In genomic region chr6:52562915-52563314, GRCh38 we compare ENCODE assay signal across 23 cellular contexts. TPM values are rescaled to one million over a fixed set of nuclear protein-coding genes. Genes with fewer than 3 reads are reported as not detected.
A peak's percentile ranks its signal among the peaks of the same experiment; 100 is the strongest.
DNase-seq lines count a peak whose midpoint lies in the region; ATAC-seq, FAIRE-seq and TF ChIP-seq lines count a peak whose summit lies in the region.
"Had no signal": no experiment of that assay in that cellular context is flagged by ENCODE, and none has a peak within 500 bp of the region (broad histone marks: within the 10 kb centered on the region; RNA-seq: fewer than 3 reads in every experiment).

No MANE protein-coding gene starts in this region.

- H3K9me3 ChIP-seq in endothelial cell of umbilical vein (replicated peaks; ENCODE audit: control insufficient read depth, insufficient read depth, low read length), result no peaks in the 10 kb centered on the region
- H3K9me3 ChIP-seq in osteoblast (ENCODE audit: low read depth, low read length), result no peaks in the 10 kb centered on the region
- no peaks in the 10 kb centered on the region for H3K9me3 ChIP-seq in testis

- no peak overlapping the region for H2AFZ ChIP-seq in ACC112 (ENCODE audit: low read length, unreplicated experiment)
- H2AFZ ChIP-seq in endothelial cell of umbilical vein (ENCODE audit: low read depth, low read length), result no peak overlapping the region
- no peak overlapping the region for H2AFZ ChIP-seq in osteoblast (ENCODE audit: low read length)
- H2AFZ ChIP-seq: GM23338 had no signal

- H3K79me2 ChIP-seq in ACC112 (ENCODE audit: control insufficient read depth, insufficient read depth, low read length, unreplicated experiment) (peaks cover 97% of the 10 kb centered on the region), endothelial cell of umbilical vein (ENCODE audit: control insufficient read depth, insufficient read depth, low read length) (peaks cover 99% of the 10 kb centered on the region), osteoblast (ENCODE audit: insufficient read depth, low read length) (peaks cover 99% of the 10 kb centered on the region)

- DNase-seq in LNCaP clone FGC (ENCODE audit: low read depth), result peak; percentile 80
- DNase-seq in endothelial cell of umbilical vein (ENCODE audit: low read depth, low spot score), result peak; percentile 83
- DNase-seq in osteoblast (ENCODE audit: insufficient read length, low spot score, missing footprints), result no peak
- DNase-seq in GM10248 (ENCODE audit: extremely low spot score), result no peak
- DNase-seq in testis, result no peak
- DNase-seq: Calu3; CD4-positive, alpha-beta memory T cell; GF-D8; HCEC 1CT; Kasumi-1; NCI-H1105; NCI-H2081; NCI-H2171 treated with DMSO at 0.1 percent for 48 hours; NCI-H446 treated with DMSO at 0.1 percent for 48 hours; NCI-H69; NK-92 treated with Interleukin-12 subunit alpha and Interleukin-12 subunit beta, amount 100 ng/mL, for 24 hours; SHP77 treated with DMSO at 0.1 percent for 48 hours had no signal

- H3K4me3 ChIP-seq in ACC112 (ENCODE audit: low read depth, low read length), result no peak overlapping the region
- H3K4me3 ChIP-seq in LNCaP clone FGC (ENCODE audit: low read depth, low read length), result no peak overlapping the region
- no peak overlapping the region for H3K4me3 ChIP-seq in endothelial cell of umbilical vein (replicated peaks in 1 of 3; ENCODE audit: insufficient read depth in 1 of 3, low read depth in 1 of 3, low read length in 3 of 3)
- H3K4me3 ChIP-seq in osteoblast (ENCODE audit: insufficient read depth, low read length), result no peak overlapping the region
- no peak overlapping the region for H3K4me3 ChIP-seq in testis
- H3K4me3 ChIP-seq: BLaER1, GM12878, GM23338 had no signal

- BruUV-seq in endothelial cell of umbilical vein (replicated peaks; lab: Mats Ljungman, UMichigan), result no TSS peak

- WGBS in testis, 2 donors, result 44 to 45% methylated on average over 3 of the region's 3 CpGs

- no peaks in the 10 kb centered on the region for H3K27me3 ChIP-seq in ACC112 (ENCODE audit: insufficient read depth, low read length)
- no peaks in the 10 kb centered on the region for H3K27me3 ChIP-seq in endothelial cell of umbilical vein (ENCODE audit: control insufficient read depth in 2 of 2, insufficient read depth in 2 of 2, low read length in 2 of 2)
- H3K27me3 ChIP-seq in osteoblast (ENCODE audit: insufficient read depth, low read length), result no peaks in the 10 kb centered on the region
- no peaks in the 10 kb centered on the region for H3K27me3 ChIP-seq in testis
- H3K27me3 ChIP-seq: BLaER1 had no signal

- no peak overlapping the region for H3K9ac ChIP-seq in endothelial cell of umbilical vein (replicated peaks; ENCODE audit: extremely low read depth, insufficient read depth, low read length)
- H3K9ac ChIP-seq: BLaER1 had no signal

- no peaks in the 10 kb centered on the region for H4K20me1 ChIP-seq in endothelial cell of umbilical vein (replicated peaks; ENCODE audit: control insufficient read depth, extremely low read depth, insufficient read depth, low read length)
- peaks cover 40% of the 10 kb centered on the region for H4K20me1 ChIP-seq in osteoblast (ENCODE audit: insufficient read depth, low read length)

- intact Hi-C loops in endothelial cell of umbilical vein (cut with micrococcal nuclease), result no loop called here
- intact Hi-C loops in testis (cut with DNase I; ENCODE audit: low total_unique reads), result no loop called here

- H3K36me3 ChIP-seq in ACC112 (ENCODE audit: insufficient read depth, low read length) (peaks cover 30% of the 10 kb centered on the region), endothelial cell of umbilical vein (ENCODE audit: control insufficient read depth in 2 of 2, extremely low read depth in 1 of 2, insufficient read depth in 2 of 2, low read length in 2 of 2) (no peaks in the 10 kb centered on the region), osteoblast (ENCODE audit: insufficient read depth, low read length) (peaks cover 48% of the 10 kb centered on the region), testis (ENCODE audit: low read depth, missing control alignments) (no peaks in the 10 kb centered on the region)

- TF ChIP-seq POLR2A in endothelial cell of umbilical vein (IDR thresholded peaks at IDR 0.05; ENCODE audit: low read depth, low read length) (no peak), testis (IDR thresholded peaks at IDR 0.05) (no peak)

- peaks cover 95% of the 10 kb centered on the region for H3K4me1 ChIP-seq in ACC112 (ENCODE audit: control insufficient read depth, insufficient read depth, low read length, unreplicated experiment)
- peaks cover 43% of the 10 kb centered on the region for H3K4me1 ChIP-seq in endothelial cell of umbilical vein (ENCODE audit: control insufficient read depth, extremely low read depth, insufficient read depth, low read length)
- peaks cover 76% of the 10 kb centered on the region for H3K4me1 ChIP-seq in osteoblast (ENCODE audit: insufficient read depth, low read length)
- H3K4me1 ChIP-seq in testis, result peaks cover 11% of the 10 kb centered on the region

- POLR2A ChIA-PET in endothelial cell of umbilical vein (lab: Charles Lee) (interaction anchor here (0.6 kb wide), 1 partner anchor 11 kb away, joined by 4 read pairs; no protein-coding TSS in a partner anchor), GM10248 (lab: Yijun Ruan, JAX) (no interaction called here)

- no peak for ATAC-seq in HG03378 (IDR thresholded peaks at IDR 0.05; ENCODE audit: unreplicated experiment)
- ATAC-seq: GM12878, GM23338, SK-N-SH treated with all-trans-retinoic acid at 6 μM for 48 hours had no signal

- no peaks in the 10 kb centered on the region for H3K9me1 ChIP-seq in endothelial cell of umbilical vein (replicated peaks; ENCODE audit: control insufficient read depth, extremely low read depth, insufficient read depth, low read length)

- peak overlapping the region; percentile 100 for H3K27ac ChIP-seq in ACC112 (ENCODE audit: low read depth, low read length)
- H3K27ac ChIP-seq in endothelial cell of umbilical vein (ENCODE audit: insufficient read depth, low read depth, low read length), result peak overlapping the region; percentile 34
- H3K27ac ChIP-seq in osteoblast (ENCODE audit: low read depth, low read length), result peak overlapping the region; percentile 96
- H3K27ac ChIP-seq in testis, result no peak overlapping the region
- H3K27ac ChIP-seq: BLaER1 had no signal

- dilution Hi-C loops in endothelial cell of umbilical vein (cut with MboI; ENCODE audit: extremely low pct_ligation_motif_present, low sequenced_read_pairs), result no loop called here

- CTCF ChIA-PET in endothelial cell of umbilical vein (lab: Charles Lee) (interaction anchor here (0.7 to 1.5 kb wide), 3 partner anchors 12 to 786 kb away, joined by 3 to 4 read pairs (median 4); partner anchors contain the start of gene ELOVL5), GM10248 (lab: Yijun Ruan, JAX) (interaction anchor here (1.0 to 1.2 kb wide), 2 partner anchors 10 to 32 kb away, joined by 3 read pairs; no protein-coding TSS in a partner anchor)

- TF ChIP-seq CTCF in LNCaP clone FGC (IDR thresholded peaks at IDR 0.05; ENCODE audit: control insufficient read depth, extremely low read depth, insufficient read depth), result no peak
- TF ChIP-seq CTCF in endothelial cell of umbilical vein (IDR thresholded peaks at IDR 0.05; ENCODE audit: extremely low read depth in 1 of 2, insufficient read depth in 1 of 2, low read depth in 1 of 2, low read length in 2 of 2), result no peak
- TF ChIP-seq CTCF in osteoblast (IDR thresholded peaks at IDR 0.05; ENCODE audit: extremely low read depth, low read depth, low read length), result no peak
- no peak for TF ChIP-seq CTCF in GM10248 (IDR thresholded peaks at IDR 0.05; ENCODE audit: control extremely low read depth, extremely low read depth, low read depth, missing control alignments)
- TF ChIP-seq CTCF in testis (IDR thresholded peaks at IDR 0.05), result no peak

- H3K4me2 ChIP-seq in endothelial cell of umbilical vein (ENCODE audit: insufficient read depth, low read length), result peak overlapping the region; percentile 21
- H3K4me2 ChIP-seq in osteoblast (ENCODE audit: insufficient read depth, low read length), result no peak overlapping the region
- H3K4me2 ChIP-seq: BLaER1, GM23338 had no signal

- FAIRE-seq in endothelial cell of umbilical vein (lab: Jason Lieb, UNC), result peak; percentile 66
- FAIRE-seq: GM12878 had no signal

TF ChIP-seq in endothelial cell of umbilical vein, 7 proteins besides CTCF, POLR2A, EP300 and RAD21:
- TF ChIP-seq EZH2 (IDR thresholded peaks at IDR 0.05; ENCODE audit: borderline replicate concordance, low read depth, low read length, severe bottlenecking) (no peak), JUN (IDR thresholded peaks at IDR 0.05; ENCODE audit: borderline replicate concordance, insufficient read depth, insufficient read length, low read depth) (peak; percentile 31)

RNA-seq across cellular contexts. Expression of gene TRAM2, which starts 13.9 kb away (rescaled TPM):
- total RNA-seq in endothelial cell of umbilical vein (85.9 and 98.6 TPM in 2 replicates), osteoblast (129 and 155 TPM in 2 replicates), testis (10 to 100 TPM; 21.1 to 26.1 TPM)
- polyA plus RNA-seq in endothelial cell of umbilical vein (79.5 and 85.7 TPM in 2 replicates), testis (ENCODE audit: insufficient read depth, low read depth, low replicate concordance) (34.7 TPM)
- 79.3 and 81.1 TPM in 2 replicates for polyA plus RNA-seq in endothelial cell of umbilical vein (2011; cell fraction: cytosol; rRNA removed)
- 129 and 133 TPM in 2 replicates for polyA plus RNA-seq in endothelial cell of umbilical vein (2011; cell fraction: nucleus; rRNA removed)
- 35.6 and 64.2 TPM in 2 replicates for polyA plus RNA-seq in endothelial cell of umbilical vein (2012)
- 123 and 155 TPM in 2 replicates for polyA minus RNA-seq in endothelial cell of umbilical vein
- 11.6 TPM for polyA minus RNA-seq in endothelial cell of umbilical vein (2011; cell fraction: cytosol; rRNA and poly(A)+ RNA removed)
- polyA minus RNA-seq in endothelial cell of umbilical vein (2011; cell fraction: nucleus; rRNA and poly(A)+ RNA removed), result 51.9 and 71.3 TPM in 2 replicates

Comparison
In these comparisons a context has a peak if more than half of its experiments do, and no peak if none do; other contexts are left out.
1. H3K27ac ChIP-seq: peak in ACC112 (single experiment), endothelial cell of umbilical vein (single experiment) and osteoblast (single experiment); none in testis (0 of 2).
2. DNase-seq: peak in LNCaP clone FGC (single experiment) and endothelial cell of umbilical vein (single experiment); none in osteoblast (single experiment), GM10248 (single experiment) and testis (single experiment).